In the genomic region with DNA sequence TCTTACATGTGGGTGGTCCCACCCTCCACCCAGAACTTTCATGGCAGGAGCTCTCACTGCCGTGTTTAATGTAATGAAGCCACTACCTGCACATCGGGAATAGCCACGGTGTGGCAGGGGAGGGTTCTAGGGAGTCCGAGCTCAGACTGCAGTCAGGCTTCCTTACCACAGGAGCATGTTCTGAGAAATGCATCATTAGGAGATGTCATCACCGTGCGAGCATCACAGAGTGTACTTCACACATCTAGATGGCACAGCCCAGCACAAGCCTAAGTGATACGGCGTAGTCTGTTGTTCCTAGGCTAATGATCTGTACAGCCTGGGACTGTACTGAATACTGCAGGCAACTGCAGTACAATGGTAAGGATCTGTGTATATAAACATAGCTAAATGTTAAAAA, we compare ENCODE assay signal across 18 cellular contexts.
A peak's percentile ranks its signal among the peaks of the same experiment; 100 is the strongest.
DNase-seq lines count a peak whose midpoint lies in the region; ATAC-seq and TF ChIP-seq lines count a peak whose summit lies in the region.
"Had no signal": no experiment of that assay in that cellular context is flagged by ENCODE, and none has a peak within 500 bp of the region (broad histone marks: within the 10 kb centered on the region; RNA-seq: fewer than 3 reads in every experiment).

No MANE protein-coding gene starts in this region.

- no peak overlapping the region for H3K4me2 ChIP-seq in HCT116 (ENCODE audit: low read length)

- no peak for ATAC-seq in HCT116
- peak; percentile 11 for ATAC-seq in RWPE2 (ENCODE audit: low read depth)
- peak; percentile 43 to 57 for ATAC-seq in lower lobe of right lung
- no peak for ATAC-seq in HG02884 (IDR thresholded peaks at IDR 0.05; ENCODE audit: unreplicated experiment)

- no peaks in the 10 kb centered on the region for H3K79me2 ChIP-seq in HCT116 (ENCODE audit: insufficient read depth, low read length)

- H4K20me1 ChIP-seq in HCT116 (ENCODE audit: insufficient read depth): no peaks in the 10 kb centered on the region

- no peak for DNase-seq in HCT116 (ENCODE audit: low read depth, low spot score)
- DNase-seq in RWPE2 (ENCODE audit: low spot score): no peak
- no peak for DNase-seq in lower lobe of right lung
- no peak for DNase-seq in thyroid gland
- no peak for DNase-seq in islet precursor cell
- no peak for DNase-seq in AG08395 (ENCODE audit: low spot score)
- DNase-seq: Calu3; CD4-positive, alpha-beta T cell; KBM-7; MV-4-11; NCI-H1436 treated with DMSO at 0.1 percent for 48 hours; NCI-H2081; NCI-H510A; NCI-H82; Peyer's patch; SHP77 had no signal

- RAD21 ChIA-PET in HCT116 (lab: Charles Lee; ENCODE audit: low non-redundant PET in 1 of 2, low total read pairs in 2 of 2, uncharacterized antibody in 2 of 2, unreplicated experiment in 2 of 2): no interaction called here

- no peaks in the 10 kb centered on the region for H3K9me2 ChIP-seq in HCT116 (ENCODE audit: insufficient read depth)

- WGBS in thyroid gland, 2 donors: 53 to 55% methylated on average over 8 of the region's 8 CpGs

- no peaks in the 10 kb centered on the region for H3K9me3 ChIP-seq in HCT116 (ENCODE audit: control insufficient read depth in 1 of 2, insufficient read depth in 1 of 2, low read depth in 1 of 2, low read length in 2 of 2)
- H3K9me3 ChIP-seq in RWPE2 (ENCODE audit: severe bottlenecking): no peaks in the 10 kb centered on the region
- no peaks in the 10 kb centered on the region for H3K9me3 ChIP-seq in lower lobe of right lung
- H3K9me3 ChIP-seq in thyroid gland: no peaks in the 10 kb centered on the region
- H3K9me3 ChIP-seq: BE2C, Peyer's patch had no signal

- intact Hi-C loops in HCT116 (cut with micrococcal nuclease) (no loop called here), lower lobe of right lung (cut with DNase I) (no loop called here), thyroid gland (cut with DNase I) (no loop called here)

- no peaks in the 10 kb centered on the region for H3K27me3 ChIP-seq in HCT116 (ENCODE audit: insufficient read depth, low read length)
- H3K27me3 ChIP-seq in RWPE2 (ENCODE audit: insufficient read depth, poor library complexity, severe bottlenecking): no peaks in the 10 kb centered on the region
- H3K27me3 ChIP-seq in lower lobe of right lung (ENCODE audit: low read depth): no peaks in the 10 kb centered on the region
- H3K27me3 ChIP-seq in thyroid gland: no peaks in the 10 kb centered on the region
- H3K27me3 ChIP-seq: BE2C, Peyer's patch had no signal

- no peak overlapping the region for H3K4me3 ChIP-seq in HCT116 (replicated peaks in 1 of 2; ENCODE audit: low read depth in 1 of 2, low read length in 2 of 2)
- no peak overlapping the region for H3K4me3 ChIP-seq in RWPE2 (ENCODE audit: severe bottlenecking)
- no peak overlapping the region for H3K4me3 ChIP-seq in lower lobe of right lung
- H3K4me3 ChIP-seq in thyroid gland (replicated peaks in 1 of 3): no peak overlapping the region
- H3K4me3 ChIP-seq: Peyer's patch had no signal

- H3K27ac ChIP-seq in HCT116 (ENCODE audit: low read depth, low read length): no peak overlapping the region
- no peak overlapping the region for H3K27ac ChIP-seq in RWPE2 (ENCODE audit: poor library complexity, severe bottlenecking)
- peak overlapping the region; percentile 18 for H3K27ac ChIP-seq in lower lobe of right lung
- peak overlapping the region; percentile 25 to 61 (median 46) for H3K27ac ChIP-seq in thyroid gland
- H3K27ac ChIP-seq: Peyer's patch had no signal

- no peak overlapping the region for H2AFZ ChIP-seq in HCT116 (ENCODE audit: low read depth, low read length, poor library complexity, severe bottlenecking)

- H3K36me3 ChIP-seq in HCT116 (ENCODE audit: control insufficient read depth in 1 of 2, insufficient read depth in 2 of 2, low read length in 2 of 2): peaks cover 10 to 18% of the 10 kb centered on the region in 2 experiments; a peak in 1 of 4 replicates
- peaks cover 28% of the 10 kb centered on the region for H3K36me3 ChIP-seq in RWPE2 (ENCODE audit: low read depth)
- peaks cover 19% of the 10 kb centered on the region for H3K36me3 ChIP-seq in lower lobe of right lung
- peaks cover 4 to 8% of the 10 kb centered on the region in 2 donors for H3K36me3 ChIP-seq in thyroid gland

- POLR2A ChIA-PET in HCT116 (lab: Charles Lee): no interaction called here

- H3K4me1 ChIP-seq in HCT116 (ENCODE audit: control insufficient read depth in 1 of 2, insufficient read depth in 2 of 2, low read length in 2 of 2): no peaks in the 10 kb centered on the region
- H3K4me1 ChIP-seq in RWPE2 (ENCODE audit: insufficient read depth, poor library complexity, severe bottlenecking): no peaks in the 10 kb centered on the region
- H3K4me1 ChIP-seq in lower lobe of right lung: peaks cover 6% of the 10 kb centered on the region
- peaks cover 38 to 40% of the 10 kb centered on the region in 2 donors for H3K4me1 ChIP-seq in thyroid gland

- TF ChIP-seq RAD21 in HCT116 (IDR thresholded peaks at IDR 0.05; ENCODE audit: low read depth): no peak

- CTCF ChIA-PET in HCT116 (lab: Charles Lee): interaction anchor here (0.8 kb wide), 1 partner anchor 37 kb away, joined by 3 read pairs; no protein-coding TSS in a partner anchor

- TF ChIP-seq POLR2A in HCT116 (IDR thresholded peaks at IDR 0.05; ENCODE audit: borderline replicate concordance, extremely low read depth, insufficient read depth, insufficient read length) (no peak), thyroid gland (IDR thresholded peaks at IDR 0.05) (no peak)

- TF ChIP-seq CTCF in HCT116 (IDR thresholded peaks at IDR 0.05 in 2 of 3, conservative IDR thresholded peaks at IDR 0.05 in 1 of 3; ENCODE audit: borderline replicate concordance in 1 of 3, insufficient read depth in 1 of 3, low read depth in 2 of 3, low read length in 2 of 3) (no peak), RWPE2 (IDR thresholded peaks at IDR 0.05; ENCODE audit: poor library complexity, severe bottlenecking) (no peak), lower lobe of right lung (IDR thresholded peaks at IDR 0.05) (no peak), thyroid gland (IDR thresholded peaks at IDR 0.05) (no peak)

- BruUV-seq in HCT116 (replicated peaks; lab: Mats Ljungman, UMichigan): no TSS peak

- H3K9ac ChIP-seq in HCT116 (ENCODE audit: low read length): no peak overlapping the region

TF ChIP-seq in HCT116, 20 proteins besides CTCF, POLR2A, EP300 and RAD21:
- TF ChIP-seq EZH2 (IDR thresholded peaks at IDR 0.05): no peak
- 0 out of 2 replicates have a peak, but pooled peaks have one; percentile 0 for TF ChIP-seq POLR2AphosphoS5 (IDR thresholded peaks at IDR 0.05; ENCODE audit: low read depth, low read length)

Comparison
In these comparisons a context has a peak if more than half of its experiments do, and no peak if none do; other contexts are left out.
1. ATAC-seq: peak in RWPE2 (single experiment) and lower lobe of right lung (2 of 2); none in HCT116 (single experiment) and HG02884 (single experiment).
2. H3K27ac ChIP-seq: peak in lower lobe of right lung (single experiment) and thyroid gland (3 of 3); none in HCT116 (single experiment) and RWPE2 (single experiment).